In genomic region chr4:154616731-154617130, GRCh38 we compare ENCODE assay signal across 12 cellular contexts. TPM values are rescaled to one million over a fixed set of nuclear protein-coding genes. Genes with fewer than 3 reads are reported as not detected.
A peak's percentile ranks its signal among the peaks of the same experiment; 100 is the strongest.
DNase-seq lines count a peak whose midpoint lies in the region; ATAC-seq and TF ChIP-seq lines count a peak whose summit lies in the region.
"Had no signal": no experiment of that assay in that cellular context is flagged by ENCODE, and none has a peak within 500 bp of the region (broad histone marks: within the 10 kb centered on the region; RNA-seq: fewer than 3 reads in every experiment).

No MANE protein-coding gene starts in this region.

- H3K4me3 ChIP-seq in BLaER1 treated with 17β-estradiol and CSF1 and Interleukin-3, amounts not matched to agents 10 nM and 100 nM: no peak overlapping the region
- H3K4me3 ChIP-seq in KMS-11 (IDR thresholded peaks at IDR 0.05; ENCODE audit: insufficient read depth, low read depth, low read length): no peak overlapping the region
- no peak overlapping the region for H3K4me3 ChIP-seq in HAP-1
- H3K4me3 ChIP-seq: pancreas had no signal

- no peaks in the 10 kb centered on the region for H3K27me3 ChIP-seq in BLaER1 treated with 17β-estradiol and CSF1 and Interleukin-3, amounts not matched to agents 10 nM and 100 nM
- H3K27me3 ChIP-seq in KMS-11 (ENCODE audit: insufficient read depth, low read depth) (no peaks in the 10 kb centered on the region), HAP-1 (ENCODE audit: low read depth) (peaks cover 6% of the 10 kb centered on the region; the same call in 1 of the 2 replicates)

- TF ChIP-seq CTCF in KMS-11 (conservative IDR thresholded peaks at IDR 0.05; ENCODE audit: low read depth, low read length): no peak

- DNase-seq in stimulated activated CD4-positive, alpha-beta T cell treated with anti-CD3 and anti-CD28 coated beads, Interleukin-4, amount 100 ng/mL, for 24 hours: no peak
- DNase-seq in HAP-1 (ENCODE audit: low spot score in 2 of 2) (no peak), EL (no peak), Right ventricle myocardium inferior (ENCODE audit: missing footprints) (no peak)
- DNase-seq: activated CD8-positive, alpha-beta memory T cell treated with anti-CD3 and anti-CD28 coated beads, Interleukin-2, amount 50 U/mL, for 48 hours; NCI-H1417; pancreas; SHP77 treated with DMSO at 0.1 percent for 48 hours had no signal

- H3K79me2 ChIP-seq in KMS-11 (ENCODE audit: insufficient read depth, low read depth): no peaks in the 10 kb centered on the region

- H3K36me3 ChIP-seq in BLaER1 treated with 17β-estradiol and CSF1 and Interleukin-3, amounts not matched to agents 10 nM and 100 nM: no peaks in the 10 kb centered on the region
- no peaks in the 10 kb centered on the region for H3K36me3 ChIP-seq in KMS-11 (ENCODE audit: insufficient read depth)
- no peaks in the 10 kb centered on the region for H3K36me3 ChIP-seq in HAP-1 (replicated peaks)
- H3K36me3 ChIP-seq: pancreas had no signal

- H3K27ac ChIP-seq in BLaER1 treated with 17β-estradiol and CSF1 and Interleukin-3, amounts not matched to agents 10 nM and 100 nM: peak overlapping the region in 4 of 11 experiments; percentile 5 to 34 (median 11); a peak in 7 of 22 replicates
- peak overlapping the region; percentile 3; the same call in 1 of the 2 replicates for H3K27ac ChIP-seq in KMS-11
- H3K27ac ChIP-seq: pancreas had no signal

- peaks cover 0 to 11% (median 8%) of the 10 kb centered on the region in 10 experiments; a peak in 10 of 20 replicates for H3K4me1 ChIP-seq in BLaER1 treated with 17β-estradiol and CSF1 and Interleukin-3, amounts not matched to agents 10 nM and 100 nM
- peaks cover 19% of the 10 kb centered on the region for H3K4me1 ChIP-seq in KMS-11 (ENCODE audit: low read depth, poor library complexity, severe bottlenecking)
- no peaks in the 10 kb centered on the region for H3K4me1 ChIP-seq in HAP-1

- H2AFZ ChIP-seq in KMS-11 (ENCODE audit: low read depth): peak overlapping the region; percentile 38

- intact Hi-C loops in Right ventricle myocardium inferior (cut with DNase I): no loop called here

- no peaks in the 10 kb centered on the region for H3K9me3 ChIP-seq in BLaER1 treated with 17β-estradiol and CSF1 and Interleukin-3, amounts not matched to agents 10 nM and 100 nM (replicated peaks in 1 of 11)
- no peaks in the 10 kb centered on the region for H3K9me3 ChIP-seq in HAP-1
- H3K9me3 ChIP-seq: pancreas had no signal

- ATAC-seq in GM19043 (IDR thresholded peaks at IDR 0.05; ENCODE audit: low read depth, unreplicated experiment): peak; percentile 93
- ATAC-seq in HG02798 (IDR thresholded peaks at IDR 0.05; ENCODE audit: poor library complexity, unreplicated experiment): peak; percentile 96
- no peak for ATAC-seq in Right ventricle myocardium inferior

- H3K4me2 ChIP-seq in BLaER1 treated with 17β-estradiol and CSF1 and Interleukin-3, amounts not matched to agents 10 nM and 100 nM: peak overlapping the region; percentile 1 to 50 (median 36); a peak in 15 of 22 replicates
- peak overlapping the region; percentile 48 for H3K4me2 ChIP-seq in KMS-11

- no peaks in the 10 kb centered on the region for H4K20me1 ChIP-seq in BLaER1 treated with 17β-estradiol and CSF1 and Interleukin-3, amounts not matched to agents 10 nM and 100 nM
- H4K20me1 ChIP-seq in KMS-11 (ENCODE audit: insufficient read depth): no peaks in the 10 kb centered on the region

- in situ Hi-C loops in HAP-1 (cut with MboI; ENCODE audit: low sequenced_read_pairs): loop anchor here (5.0 kb wide), 1 partner anchor 59 kb away; no protein-coding TSS in a partner anchor

- no peak overlapping the region for H3K9ac ChIP-seq in BLaER1 treated with 17β-estradiol and CSF1 and Interleukin-3, amounts not matched to agents 10 nM and 100 nM
- H3K9ac ChIP-seq in KMS-11: no peak overlapping the region

RNA-seq across cellular contexts. Expression of gene FGG, which starts 4.3 kb away (rescaled TPM):
- total RNA-seq in Right ventricle myocardium inferior: not detected

RNA-seq across cellular contexts. Expression of gene FGA, which starts 26.2 kb away (rescaled TPM):
- not detected for total RNA-seq in Right ventricle myocardium inferior

RNA-seq across cellular contexts. Expression of gene FGB, which starts 53.9 kb away (rescaled TPM):
- not detected for total RNA-seq in Right ventricle myocardium inferior
